Comparison of ENCODE assay signal across 10 cellular contexts in the genomic region with DNA sequence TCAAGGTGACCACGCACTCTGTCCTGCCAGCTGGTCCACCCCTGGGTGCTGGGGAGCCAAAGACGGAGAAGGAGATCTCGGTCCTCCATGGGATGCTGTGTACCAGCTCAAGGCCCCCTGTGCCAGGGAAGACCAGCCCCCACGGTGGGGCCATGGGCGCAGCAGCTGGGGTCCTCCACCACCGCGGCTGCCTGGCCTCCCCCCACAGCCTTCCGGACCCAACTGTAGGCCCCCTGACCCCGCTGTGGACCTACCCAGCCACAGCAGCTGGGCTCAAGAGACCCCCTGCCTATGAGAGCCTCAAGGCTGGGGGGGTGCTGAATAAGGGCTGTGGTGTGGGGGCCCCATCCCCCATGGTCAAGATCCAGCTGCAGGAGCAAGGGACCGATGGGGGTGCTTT. TPM values are rescaled to one million over a fixed set of nuclear protein-coding genes. Genes with fewer than 3 reads are reported as not detected.
DNase-seq lines count a peak whose midpoint lies in the region; ATAC-seq and TF ChIP-seq lines count a peak whose summit lies in the region.
"Had no signal": no experiment of that assay in that cellular context is flagged by ENCODE, and none has a peak within 500 bp of the region (broad histone marks: within the 10 kb centered on the region; RNA-seq: fewer than 3 reads in every experiment).

No MANE protein-coding gene starts in this region.

- H3K9ac ChIP-seq in SK-N-SH, result no peak overlapping the region

- no peaks in the 10 kb centered on the region for H3F3A ChIP-seq in SK-N-SH (replicated peaks; ENCODE audit: insufficient read depth)

- H3K9me2 ChIP-seq in SK-N-SH, result no peaks in the 10 kb centered on the region

- no peaks in the 10 kb centered on the region for H3K27me3 ChIP-seq in SK-N-SH (ENCODE audit: insufficient read depth)

- no peaks in the 10 kb centered on the region for H3K9me3 Mint-ChIP-seq in memory B cell

- no peak overlapping the region for H3K4me3 Mint-ChIP-seq in memory B cell

- H3K4me1 ChIP-seq in SK-N-SH (ENCODE audit: control insufficient read depth in 1 of 2, insufficient read depth in 2 of 2, low read depth in 1 of 2, low read length in 1 of 2), result peaks cover 3 to 38% of the 10 kb centered on the region in 2 experiments; a peak in 2 of 4 replicates

- peaks cover 13% of the 10 kb centered on the region for H3K27me3 Mint-ChIP-seq in memory B cell

- DNase-seq in SK-N-SH (peak; percentile 35), memory B cell (ENCODE audit: low spot score in 2 of 2) (no peak), CD1c-positive myeloid dendritic cell (ENCODE audit: extremely low spot score) (no peak), occipital lobe (lab: John Stamatoyannopoulos, UW) (no peak), coronary artery (ENCODE audit: low spot score) (no peak)

- POLR2A ChIA-PET in SK-N-SH (lab: Yijun Ruan, JAX), result interaction anchor here (1.0 to 1.8 kb wide), 7 partner anchors 9 to 114 kb away, joined by 3 to 8 read pairs (median 5); partner anchors contain the start of genes AGFG2, FBXO24 and SPACDR

- H4K20me1 ChIP-seq in SK-N-SH (ENCODE audit: insufficient read depth), result no peaks in the 10 kb centered on the region

- H3K4me2 ChIP-seq in SK-N-SH, result peak overlapping the region; percentile 17; the same call in 1 of the 2 replicates

- no peak overlapping the region for H2AFZ ChIP-seq in SK-N-SH (ENCODE audit: low read depth)

- no peaks in the 10 kb centered on the region for H3K9me3 ChIP-seq in SK-N-SH

- no peak for TF ChIP-seq EP300 in SK-N-SH (IDR thresholded peaks at IDR 0.05; ENCODE audit: borderline replicate concordance in 1 of 2, low read depth in 1 of 2, low read length in 1 of 2)

- peak overlapping the region; percentile 32 for H3K27ac Mint-ChIP-seq in memory B cell

- no peaks in the 10 kb centered on the region for H3K36me3 Mint-ChIP-seq in memory B cell

- H3K27ac ChIP-seq in SK-N-SH (ENCODE audit: low read depth in 2 of 2, low read length in 1 of 2) (peak overlapping the region in 1 of 2 experiments; percentile 78; a peak in 2 of 4 replicates), VCaP (peak overlapping the region; percentile 8; the same call in 1 of the 2 replicates), coronary artery (no peak overlapping the region)
- H3K27ac ChIP-seq: C4-2B had no signal

- CTCF ChIA-PET in SK-N-SH (lab: Yijun Ruan, JAX), result interaction anchor here (0.6 to 11.1 kb wide), 13 partner anchors 9 to 203 kb away, joined by 3 to 151 read pairs (median 5); partner anchors contain the start of gene MOSPD3

- peaks cover 0 to 6% of the 10 kb centered on the region in 2 experiments for H3K36me3 ChIP-seq in SK-N-SH (replicated peaks in 1 of 2; ENCODE audit: control insufficient read depth in 1 of 2, insufficient read depth in 2 of 2, low read length in 1 of 2)

- no peak for TF ChIP-seq CTCF in SK-N-SH (IDR thresholded peaks at IDR 0.05)
- TF ChIP-seq CTCF in VCaP (conservative IDR thresholded peaks at IDR 0.05), result no peak
- TF ChIP-seq CTCF in coronary artery (IDR thresholded peaks at IDR 0.05), result no peak

- H3K4me3 ChIP-seq in SK-N-SH (ENCODE audit: low read depth in 2 of 2, low read length in 1 of 2) (no peak overlapping the region), coronary artery (no peak overlapping the region)

- no peak for TF ChIP-seq RAD21 in SK-N-SH (IDR thresholded peaks at IDR 0.05; ENCODE audit: low read length)

- ATAC-seq in SK-N-SH treated with all-trans-retinoic acid at 6 μM for 48 hours, result no peak
- ATAC-seq in memory B cell (ENCODE audit: low read depth), result no peak
- ATAC-seq in GM19463 (IDR thresholded peaks at IDR 0.05; ENCODE audit: unreplicated experiment), result no peak

- peaks cover 10% of the 10 kb centered on the region for H3K4me1 Mint-ChIP-seq in memory B cell

- H3K79me2 ChIP-seq in SK-N-SH (ENCODE audit: insufficient read depth), result peaks cover 2% of the 10 kb centered on the region; the same call in 1 of the 2 replicates

- WGBS in SK-N-SH (ENCODE audit: low lambda C conversion rate), result 68% methylated on average over 5 of the region's 10 CpGs

TF ChIP-seq in SK-N-SH, 30 proteins besides CTCF, POLR2A, EP300 and RAD21:
- TF ChIP-seq GATA2 (CRISPR knock-in tag; IDR thresholded peaks at IDR 0.05) (no peak), FOXM1 (IDR thresholded peaks at IDR 0.05; ENCODE audit: low read depth) (no peak), SIN3A (IDR thresholded peaks at IDR 0.05; ENCODE audit: borderline replicate concordance, low read depth, low read length) (no peak), MXI1 (IDR thresholded peaks at IDR 0.05; ENCODE audit: low read depth, low read length) (no peak), TAF1 (IDR thresholded peaks at IDR 0.05; ENCODE audit: borderline replicate concordance, low read depth, low read length) (no peak), EZH2phosphoT487 (IDR thresholded peaks at IDR 0.05; ENCODE audit: borderline replicate concordance, low read depth) (no peak), NRF1 (IDR thresholded peaks at IDR 0.05; ENCODE audit: low read depth, low read length) (no peak), ELF1 (IDR thresholded peaks at IDR 0.05) (no peak), SMC3 (IDR thresholded peaks at IDR 0.05; ENCODE audit: low read depth, low read length) (no peak), FOXJ3 (CRISPR knock-in tag; IDR thresholded peaks at IDR 0.05) (no peak), RXRA (IDR thresholded peaks at IDR 0.05; ENCODE audit: borderline replicate concordance, low read depth) (no peak)
- TF ChIP-seq, protein P1, sequence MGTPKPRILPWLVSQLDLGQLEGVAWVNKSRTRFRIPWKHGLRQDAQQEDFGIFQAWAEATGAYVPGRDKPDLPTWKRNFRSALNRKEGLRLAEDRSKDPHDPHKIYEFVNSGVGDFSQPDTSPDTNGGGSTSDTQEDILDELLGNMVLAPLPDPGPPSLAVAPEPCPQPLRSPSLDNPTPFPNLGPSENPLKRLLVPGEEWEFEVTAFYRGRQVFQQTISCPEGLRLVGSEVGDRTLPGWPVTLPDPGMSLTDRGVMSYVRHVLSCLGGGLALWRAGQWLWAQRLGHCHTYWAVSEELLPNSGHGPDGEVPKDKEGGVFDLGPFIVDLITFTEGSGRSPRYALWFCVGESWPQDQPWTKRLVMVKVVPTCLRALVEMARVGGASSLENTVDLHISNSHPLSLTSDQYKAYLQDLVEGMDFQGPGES (IDR thresholded peaks at IDR 0.05; ENCODE audit: low read depth, low read length), result no peak

TF ChIP-seq in SK-N-SH treated with all-trans-retinoic acid at 6 μM for 48 hours, 23 proteins besides CTCF, POLR2A, EP300 and RAD21 (continues in another document):
- TF ChIP-seq ZFP30 (CRISPR knock-in tag; IDR thresholded peaks at IDR 0.05) (no peak), CSRNP3 (CRISPR knock-in tag; IDR thresholded peaks at IDR 0.05) (no peak), SNAI2 (CRISPR knock-in tag; IDR thresholded peaks at IDR 0.05) (no peak), BACH2 (CRISPR knock-in tag; IDR thresholded peaks at IDR 0.05; ENCODE audit: borderline replicate concordance) (no peak)
- TF ChIP-seq, protein P2, sequence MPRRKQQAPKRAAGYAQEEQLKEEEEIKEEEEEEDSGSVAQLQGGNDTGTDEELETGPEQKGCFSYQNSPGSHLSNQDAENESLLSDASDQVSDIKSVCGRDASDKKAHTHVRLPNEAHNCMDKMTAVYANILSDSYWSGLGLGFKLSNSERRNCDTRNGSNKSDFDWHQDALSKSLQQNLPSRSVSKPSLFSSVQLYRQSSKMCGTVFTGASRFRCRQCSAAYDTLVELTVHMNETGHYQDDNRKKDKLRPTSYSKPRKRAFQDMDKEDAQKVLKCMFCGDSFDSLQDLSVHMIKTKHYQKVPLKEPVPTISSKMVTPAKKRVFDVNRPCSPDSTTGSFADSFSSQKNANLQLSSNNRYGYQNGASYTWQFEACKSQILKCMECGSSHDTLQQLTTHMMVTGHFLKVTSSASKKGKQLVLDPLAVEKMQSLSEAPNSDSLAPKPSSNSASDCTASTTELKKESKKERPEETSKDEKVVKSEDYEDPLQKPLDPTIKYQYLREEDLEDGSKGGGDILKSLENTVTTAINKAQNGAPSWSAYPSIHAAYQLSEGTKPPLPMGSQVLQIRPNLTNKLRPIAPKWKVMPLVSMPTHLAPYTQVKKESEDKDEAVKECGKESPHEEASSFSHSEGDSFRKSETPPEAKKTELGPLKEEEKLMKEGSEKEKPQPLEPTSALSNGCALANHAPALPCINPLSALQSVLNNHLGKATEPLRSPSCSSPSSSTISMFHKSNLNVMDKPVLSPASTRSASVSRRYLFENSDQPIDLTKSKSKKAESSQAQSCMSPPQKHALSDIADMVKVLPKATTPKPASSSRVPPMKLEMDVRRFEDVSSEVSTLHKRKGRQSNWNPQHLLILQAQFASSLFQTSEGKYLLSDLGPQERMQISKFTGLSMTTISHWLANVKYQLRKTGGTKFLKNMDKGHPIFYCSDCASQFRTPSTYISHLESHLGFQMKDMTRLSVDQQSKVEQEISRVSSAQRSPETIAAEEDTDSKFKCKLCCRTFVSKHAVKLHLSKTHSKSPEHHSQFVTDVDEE (CRISPR knock-in tag; IDR thresholded peaks at IDR 0.05), result no peak

RNA-seq across cellular contexts. Expression of gene NYAP1, which starts 5.4 kb away (rescaled TPM):
- 3.9 and 6.0 TPM in 2 replicates for polyA plus RNA-seq in SK-N-SH (2012; rRNA removed)
- polyA plus RNA-seq in SK-N-SH (2012; cell fraction: cytosol; rRNA removed), result 3.0 and 4.2 TPM in 2 replicates
- polyA plus RNA-seq in SK-N-SH (2012; cell fraction: nucleus; rRNA removed), result 7.3 and 13.1 TPM in 2 replicates
- 47.9 TPM for total RNA-seq in occipital lobe
- total RNA-seq: A172 had no signal

RNA-seq across cellular contexts. Expression of gene TSC22D4, which starts 10.1 kb away (rescaled TPM):
- polyA plus RNA-seq in SK-N-SH (2012; rRNA removed), result 20.3 and 32.7 TPM in 2 replicates
- 13.4 and 24.0 TPM in 2 replicates for polyA plus RNA-seq in SK-N-SH (2012; cell fraction: cytosol; rRNA removed)
- polyA plus RNA-seq in SK-N-SH (2012; cell fraction: nucleus; rRNA removed), result 45.7 and 64.8 TPM in 2 replicates
- 9.7 TPM for total RNA-seq in occipital lobe

RNA-seq across cellular contexts. Expression of gene SPACDR, which starts 25.1 kb away (rescaled TPM):
- 0.93 and 1.5 TPM in 2 replicates for polyA plus RNA-seq in SK-N-SH (2012; rRNA removed)
- 0.44 and 0.47 TPM in 2 replicates for polyA plus RNA-seq in SK-N-SH (2012; cell fraction: cytosol; rRNA removed)
- polyA plus RNA-seq in SK-N-SH (2012; cell fraction: nucleus; rRNA removed), result 7.2 and 8.4 TPM in 2 replicates
- not detected for total RNA-seq in occipital lobe

RNA-seq across cellular contexts. Expression of gene AGFG2, which starts 49.9 kb away (rescaled TPM):
- polyA plus RNA-seq in SK-N-SH (2012; rRNA removed), result 16.1 and 23.1 TPM in 2 replicates
- 9.1 and 10.0 TPM in 2 replicates for polyA plus RNA-seq in SK-N-SH (2012; cell fraction: cytosol; rRNA removed)
- 29.2 and 35.1 TPM in 2 replicates for polyA plus RNA-seq in SK-N-SH (2012; cell fraction: nucleus; rRNA removed)
- 2.0 TPM for total RNA-seq in occipital lobe

RNA-seq across cellular contexts. Expression of gene PPP1R35, which starts 52.8 kb away (rescaled TPM):
- polyA plus RNA-seq in SK-N-SH (2012; rRNA removed), result 66.9 and 75.9 TPM in 2 replicates
- polyA plus RNA-seq in SK-N-SH (2012; cell fraction: cytosol; rRNA removed), result 26.7 and 37.5 TPM in 2 replicates
- 280 and 468 TPM in 2 replicates for polyA plus RNA-seq in SK-N-SH (2012; cell fraction: nucleus; rRNA removed)
- total RNA-seq in occipital lobe, result 5.1 TPM
